8 cellular contexts compared by ENCODE assay signal in the genomic region with DNA sequence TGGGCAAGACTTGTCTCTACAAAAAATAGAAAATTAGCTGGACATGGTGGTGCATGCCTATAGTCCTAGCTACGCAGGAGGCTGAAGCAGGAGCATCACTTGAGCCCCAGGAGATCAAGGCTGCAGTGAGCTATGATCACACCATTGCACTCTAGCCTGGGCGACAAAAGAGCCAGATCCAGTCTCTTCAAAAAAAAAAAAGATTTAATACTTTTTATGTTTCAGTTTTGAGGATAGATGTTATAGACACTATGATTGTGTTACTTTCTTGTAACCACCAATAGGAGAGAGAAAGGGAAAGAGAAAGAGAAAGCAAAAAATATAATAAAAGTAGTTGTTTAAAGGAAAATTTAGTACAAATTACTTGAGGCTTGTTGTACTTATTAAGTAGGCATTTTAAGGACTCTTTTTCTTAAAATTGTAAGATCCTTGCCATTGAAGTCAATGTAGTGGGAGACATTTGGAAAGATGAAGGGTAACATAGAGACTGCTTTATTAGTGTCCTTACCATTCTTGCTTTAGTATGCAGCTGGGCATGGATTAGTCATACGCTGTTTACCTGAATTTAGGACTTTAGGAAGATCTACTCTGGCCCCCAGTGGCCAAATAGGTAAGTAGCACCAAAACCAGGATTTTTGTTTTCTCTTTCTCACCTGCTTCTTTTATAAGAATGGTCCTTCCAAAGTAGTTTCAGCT. TPM values are rescaled to one million over a fixed set of nuclear protein-coding genes. Genes with fewer than 3 reads are reported as not detected.
DNase-seq lines count a peak whose midpoint lies in the region; ATAC-seq, FAIRE-seq and TF ChIP-seq lines count a peak whose summit lies in the region.

No MANE protein-coding gene starts in this region.

- H3K27ac ChIP-seq in PC-3 (ENCODE audit: low read length), result no peak overlapping the region
- H3K27ac ChIP-seq in GM12878 (ENCODE audit: control insufficient read depth, insufficient read depth), result no peak overlapping the region
- H3K27ac ChIP-seq in kidney (ENCODE audit: low read depth in 2 of 2, low read length in 2 of 2), result no peak overlapping the region

- SMC1A ChIA-PET in GM12878 (lab: Charles Lee; ENCODE audit: uncharacterized antibody, unreplicated experiment), result interaction anchor here (0.7 to 10.4 kb wide), 21 partner anchors 9 to 419 kb away, joined by 3 to 108 read pairs (median 4); a partner anchor contains a TSS

- RAD21 ChIA-PET in GM12878 (lab: Charles Lee; ENCODE audit: unreplicated experiment), result interaction anchor here (0.6 to 3.6 kb wide), 18 partner anchors 16 to 420 kb away, joined by 3 to 45 read pairs (median 4); a partner anchor contains a TSS

- DNase-seq in GM04503 (ENCODE audit: low read depth) (peak; percentile 24), H54 (ENCODE audit: insufficient read length, low spot score) (peak; percentile 30), KBM-7 (peak; percentile 63), PC-3 (peak; percentile 90), GM12878 (ENCODE audit: low read depth, low spot score) (peak; percentile 35), kidney (no peak)
- peak; percentile 20 to 36 for DNase-seq in stimulated activated naive CD8-positive, alpha-beta T cell treated with anti-CD3 and anti-CD28 coated beads, Interleukin-15, amount 100 ng/mL, for 72 hours

- TF ChIP-seq EP300 in GM12878 (IDR thresholded peaks at IDR 0.05; ENCODE audit: borderline replicate concordance in 1 of 2, control insufficient read depth in 1 of 2, low read depth in 2 of 2, low read length in 2 of 2), result no peak

- peak overlapping the region; percentile 10; the same call in 1 of the 2 replicates for H3K4me3 ChIP-seq in PC-3 (ENCODE audit: low read length)
- H3K4me3 ChIP-seq in GM12878, result no peak overlapping the region
- no peak overlapping the region for H3K4me3 ChIP-seq in kidney (ENCODE audit: low read length in 2 of 2)

- no peaks in the 10 kb centered on the region for H3F3A ChIP-seq in PC-3 (ENCODE audit: low read length, unreplicated experiment)

- CTCF ChIA-PET in PC-3 (lab: Charles Lee), result interaction anchor here (0.5 to 1.9 kb wide), 5 partner anchors 68 to 1302 kb away, joined by 3 to 25 read pairs (median 6); no protein-coding TSS in a partner anchor
- CTCF ChIA-PET in GM12878 (lab: Yijun Ruan, JAX), result interaction anchor here (0.6 to 3.7 kb wide), 29 partner anchors 8 to 1617 kb away, joined by 3 to 84 read pairs (median 4); a partner anchor contains a TSS

- POLR2A ChIA-PET in PC-3 (lab: Charles Lee; ENCODE audit: unreplicated experiment) (interaction anchor here (0.6 kb wide), 1 partner anchor 72 kb away, joined by 5 read pairs; no protein-coding TSS in a partner anchor), GM12878 (lab: Charles Lee) (interaction anchor here (0.5 kb wide), 1 partner anchor 82 kb away, joined by 6 read pairs; no protein-coding TSS in a partner anchor)

- peak; percentile 91 for TF ChIP-seq CTCF in PC-3 (conservative IDR thresholded peaks at IDR 0.05; ENCODE audit: low read depth, low read length)
- peak; percentile 76 to 89 (median 79) for TF ChIP-seq CTCF in GM12878 (IDR thresholded peaks at IDR 0.05 in 2 of 3, conservative IDR thresholded peaks at IDR 0.05 in 1 of 3; ENCODE audit: control insufficient read depth in 2 of 3, extremely low read depth in 1 of 3, insufficient read depth in 1 of 3, low read depth in 3 of 3, low read length in 3 of 3)
- peak; percentile 69 for TF ChIP-seq CTCF in kidney (IDR thresholded peaks at IDR 0.05; ENCODE audit: borderline replicate concordance, extremely low read depth, insufficient read depth)

- no peaks in the 10 kb centered on the region for H3K27me3 Mint-ChIP-seq in stimulated activated naive CD8-positive, alpha-beta T cell treated with anti-CD3 and anti-CD28 coated beads, Interleukin-15, amount 100 ng/mL, for 72 hours

- TF ChIP-seq RAD21 in GM12878 (IDR thresholded peaks at IDR 0.05; ENCODE audit: insufficient read depth, low read depth, low read length), result peak; percentile 95

- WGBS in GM12878 (ENCODE audit: insufficient coverage, insufficient replicate concordance, low lambda C conversion rate, missing lambda C conversion rate), result 58% methylated on average over 3 of the region's 3 CpGs

- FAIRE-seq in A204.1 (lab: Jason Lieb, UNC), result peak; percentile 89
- FAIRE-seq in H54 (lab: Jason Lieb, UNC), result peak; percentile 95
- peak; percentile 79 for FAIRE-seq in GM12878 (lab: Jason Lieb, UNC)
- peak; percentile 80 for FAIRE-seq in kidney (lab: Jason Lieb, UNC)

- H3K4me3 Mint-ChIP-seq in stimulated activated naive CD8-positive, alpha-beta T cell treated with anti-CD3 and anti-CD28 coated beads, Interleukin-15, amount 100 ng/mL, for 72 hours, result peak overlapping the region; percentile 48 to 68

- intact Hi-C loops in PC-3 (cut with micrococcal nuclease) (loop anchor here (1.0 kb wide), 3 partner anchors 68 to 176 kb away; no protein-coding TSS in a partner anchor), GM12878 (cut with micrococcal nuclease; ENCODE audit: unreplicated experiment) (loop anchor here (1.0 to 2.0 kb wide), 3 partner anchors 74 to 418 kb away; a partner anchor contains a TSS), kidney (cut with DNase I) (no loop called here)

- H3K4me1 ChIP-seq in PC-3 (ENCODE audit: insufficient read depth, low read length) (0 out of 2 replicates have a peak, but pooled peaks cover 4% of the 10 kb centered on the region), GM12878 (ENCODE audit: control insufficient read depth, insufficient read depth, low read length) (no peaks in the 10 kb centered on the region), kidney (ENCODE audit: control insufficient read depth in 1 of 2, insufficient read depth in 1 of 2, low read depth in 1 of 2, low read length in 2 of 2) (no peaks in the 10 kb centered on the region)

- H3K9me3 Mint-ChIP-seq in stimulated activated naive CD8-positive, alpha-beta T cell treated with anti-CD3 and anti-CD28 coated beads, Interleukin-15, amount 100 ng/mL, for 72 hours, result no peaks in the 10 kb centered on the region

- H2AFZ ChIP-seq in PC-3 (ENCODE audit: low read length), result no peak overlapping the region
- peak overlapping the region; percentile 72 for H2AFZ ChIP-seq in GM12878 (ENCODE audit: control insufficient read depth, low read depth, low read length)

- no peaks in the 10 kb centered on the region for H3K36me3 ChIP-seq in PC-3 (ENCODE audit: low read depth, low read length)
- H3K36me3 ChIP-seq in GM12878 (ENCODE audit: control insufficient read depth in 2 of 2, insufficient read depth in 2 of 2, low read length in 1 of 2), result no peaks in the 10 kb centered on the region
- no peaks in the 10 kb centered on the region for H3K36me3 ChIP-seq in kidney (ENCODE audit: control insufficient read depth in 1 of 2, insufficient read depth in 2 of 2, low read length in 2 of 2)

- no peaks in the 10 kb centered on the region for H3K9me3 ChIP-seq in PC-3 (ENCODE audit: low read length)
- no peaks in the 10 kb centered on the region for H3K9me3 ChIP-seq in GM12878 (replicated peaks; ENCODE audit: control insufficient read depth, insufficient read depth, low read length)
- no peaks in the 10 kb centered on the region for H3K9me3 ChIP-seq in kidney (ENCODE audit: control insufficient read depth in 1 of 2, low read length in 2 of 2)

- BruUV-seq in PC-3 (replicated peaks; lab: Mats Ljungman, UMichigan) (no TSS peak), GM12878 (replicated peaks; lab: Mats Ljungman, UMichigan) (no TSS peak)

- TF ChIP-seq POLR2A in H54 (IDR thresholded peaks at IDR 0.05; ENCODE audit: low read depth, low read length) (no peak), GM12878 (IDR thresholded peaks at IDR 0.05; ENCODE audit: low read depth, low read length) (no peak)

- no peaks in the 10 kb centered on the region for H4K20me1 ChIP-seq in PC-3 (ENCODE audit: low read length)
- H4K20me1 ChIP-seq in GM12878 (ENCODE audit: control insufficient read depth, insufficient read depth), result no peaks in the 10 kb centered on the region

- H3K9ac ChIP-seq in PC-3 (ENCODE audit: low read length), result no peak overlapping the region
- H3K9ac ChIP-seq in GM12878 (ENCODE audit: control insufficient read depth, insufficient read depth, low read length), result no peak overlapping the region
- no peak overlapping the region for H3K9ac ChIP-seq in kidney (ENCODE audit: low read length in 2 of 2)

- ATAC-seq in PC-3 (peak; percentile 96), GM12878 (peak; percentile 98)
- ATAC-seq in stimulated activated naive CD8-positive, alpha-beta T cell treated with anti-CD3 and anti-CD28 coated beads, Interleukin-15, amount 100 ng/mL, for 72 hours, result peak; percentile 94

- H3K4me1 Mint-ChIP-seq in stimulated activated naive CD8-positive, alpha-beta T cell treated with anti-CD3 and anti-CD28 coated beads, Interleukin-15, amount 100 ng/mL, for 72 hours, result peaks cover 6% of the 10 kb centered on the region

- H3K4me2 ChIP-seq in PC-3 (ENCODE audit: low read length) (peak overlapping the region; percentile 37; the same call in 1 of the 2 replicates), GM12878 (ENCODE audit: control insufficient read depth, insufficient read depth) (peak overlapping the region; percentile 54)

- in situ Hi-C loops in KBM-7 (cut with MboI; ENCODE audit: low pct_unique_long_range_greater_than_20kb, low sequenced_read_pairs), result no loop called here
- in situ Hi-C loops in GM12878 (cut with MboI), result loop anchor here (5.0 to 10.0 kb wide), 3 partner anchors 70 to 418 kb away; no protein-coding TSS in a partner anchor

- H3K27ac Mint-ChIP-seq in stimulated activated naive CD8-positive, alpha-beta T cell treated with anti-CD3 and anti-CD28 coated beads, Interleukin-15, amount 100 ng/mL, for 72 hours, result peak overlapping the region; percentile 58 to 63

- no peaks in the 10 kb centered on the region for H3K9me2 ChIP-seq in PC-3 (replicated peaks; ENCODE audit: low read length)

- H3K79me2 ChIP-seq in PC-3 (ENCODE audit: low read length), result no peaks in the 10 kb centered on the region
- no peaks in the 10 kb centered on the region for H3K79me2 ChIP-seq in GM12878 (ENCODE audit: control insufficient read depth, insufficient read depth, low read length)

- H3K27me3 ChIP-seq in PC-3 (ENCODE audit: low read length) (no peaks in the 10 kb centered on the region), GM12878 (replicated peaks in 1 of 2; ENCODE audit: control insufficient read depth in 2 of 2, insufficient read depth in 2 of 2, low read length in 1 of 2) (no peaks in the 10 kb centered on the region)

RNA-seq across cellular contexts. Expression of a gene that starts 35.1 kb away (rescaled TPM):
- total RNA-seq in PC-3 (2014; rRNA removed) (7.1 and 8.3 TPM in 2 replicates), GM12878 (2014; rRNA removed) (3.2 and 4.3 TPM in 2 replicates), GM12878 (2014; rRNA removed; fragmentation: Illumina TruSeq; extraction: Trizol) (3.3 and 3.5 TPM in 2 replicates), GM12878 (2021) (3.3 and 4.6 TPM in 2 replicates), kidney (20.1 TPM)
- total RNA-seq in GM12878 (2013; cell fraction: nucleolus; rRNA removed), result 11.9 and 13.9 TPM in 2 replicates
- 0.70 TPM for polyA plus RNA-seq in GM12878 (2011; ENCODE audit: low read depth)
- polyA plus RNA-seq in GM12878 (2011; rRNA removed) (2.6 and 3.1 TPM in 2 replicates), GM12878 (2014; fragmentation: Illumina TruSeq; extraction: Trizol) (4.3 and 5.0 TPM in 2 replicates), GM12878 (2014; fragmentation: Nextera tagmentation; extraction: Ambion mirVana) (1 to 10 TPM in 1 of 2 experiments, under 1 TPM in 1; 0.79 to 1.0 TPM), GM12878 (2014; rRNA removed) (3.2 and 3.8 TPM in 2 replicates), GM12878 (2016; fragmentation: Nextera tagmentation; extraction: Ambion mirVana) (1 to 10 TPM in 1 of 2 experiments, under 1 TPM in 1; 0.95 to 1.4 TPM), kidney (ENCODE audit: insufficient read depth, low read depth, low replicate concordance) (4.8 TPM)
- polyA plus RNA-seq in GM12878 (2011; cell fraction: cytosol; rRNA removed), result 1.0 TPM in 2 replicates
- polyA plus RNA-seq in GM12878 (2011; cell fraction: nucleus; rRNA removed), result 5.9 and 6.7 TPM in 2 replicates
- polyA plus RNA-seq in GM12878 (2012), result 0.79 and 1.6 TPM in 2 replicates
- polyA minus RNA-seq in GM12878 (2011; rRNA and poly(A)+ RNA removed), result 3.6 and 4.0 TPM in 2 replicates
- 0.94 and 1.2 TPM in 2 replicates for polyA minus RNA-seq in GM12878 (2011; cell fraction: cytosol; rRNA and poly(A)+ RNA removed)
- 3.2 and 4.5 TPM in 2 replicates for polyA minus RNA-seq in GM12878 (2011; cell fraction: nucleus; rRNA and poly(A)+ RNA removed)
